In the genomic region with DNA sequence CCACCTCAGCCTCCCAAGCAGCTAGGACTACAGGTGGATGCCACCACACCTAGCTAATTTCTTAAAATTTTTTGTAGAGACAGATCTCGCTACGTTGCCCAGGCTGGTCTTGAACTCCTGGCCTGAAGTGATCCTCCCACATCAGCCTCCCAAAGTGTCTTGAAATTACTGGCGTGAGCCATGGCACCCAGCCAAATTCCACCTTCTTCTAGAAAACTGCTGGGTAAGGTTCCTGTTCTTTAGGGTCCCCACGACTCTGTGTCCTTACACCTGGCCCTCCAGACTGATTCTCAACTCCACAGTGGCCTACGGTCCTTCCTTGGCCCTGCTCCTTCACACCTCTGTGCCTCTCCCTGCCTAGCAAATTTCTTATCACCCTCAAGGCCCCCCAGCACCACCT, we compare ENCODE assay signal across 9 cellular contexts. TPM values are rescaled to one million over a fixed set of nuclear protein-coding genes. Genes with fewer than 3 reads are reported as not detected.
DNase-seq lines count a peak whose midpoint lies in the region; ATAC-seq and TF ChIP-seq lines count a peak whose summit lies in the region.
"Had no signal": no experiment of that assay in that cellular context is flagged by ENCODE, and none has a peak within 500 bp of the region (broad histone marks: within the 10 kb centered on the region; RNA-seq: fewer than 3 reads in every experiment).

No MANE protein-coding gene starts in this region.

- TF ChIP-seq CTCF in Calu3 (IDR thresholded peaks at IDR 0.05; ENCODE audit: unreplicated experiment) (no peak), Loucy (conservative IDR thresholded peaks at IDR 0.05; ENCODE audit: low read length) (no peak), brain (conservative IDR thresholded peaks at IDR 0.05) (no peak), neural crest cell (conservative IDR thresholded peaks at IDR 0.05) (no peak)

- H3K9me3 ChIP-seq in Loucy (ENCODE audit: insufficient read depth, low read depth, low read length): no peaks in the 10 kb centered on the region
- H3K9me3 ChIP-seq: colonic mucosa had no signal

- H3K9me3 Mint-ChIP-seq in Calu3 (ENCODE audit: low read depth, unreplicated experiment) (peaks cover 7% of the 10 kb centered on the region), brain (peaks cover 0 to 7% (median 0%) of the 10 kb centered on the region in 5 experiments), neural crest cell (no peaks in the 10 kb centered on the region)
- H3K9me3 Mint-ChIP-seq: activated naive CD8-positive, alpha-beta T cell treated with anti-CD3 and anti-CD28 coated beads, Interleukin-2, amount 10 ng/mL, durations not matched to agents 7 days and 5 days had no signal

- H3K4me1 Mint-ChIP-seq in Calu3 (ENCODE audit: low read depth, unreplicated experiment): peaks cover 32% of the 10 kb centered on the region
- H3K4me1 Mint-ChIP-seq in brain: peaks cover 51% of the 10 kb centered on the region
- H3K4me1 Mint-ChIP-seq in neural crest cell: peaks cover 30% of the 10 kb centered on the region

- no peak overlapping the region for H3K9ac ChIP-seq in Loucy (ENCODE audit: low read depth, low read length, poor library complexity, severe bottlenecking)

- no TSS peak for BruUV-seq in Calu3 (replicated peaks; lab: Mats Ljungman, UMichigan)

- H3K4me3 Mint-ChIP-seq in Calu3 (ENCODE audit: low read depth, unreplicated experiment) (peak overlapping the region; percentile 74), brain (peak overlapping the region; percentile 88 to 95 (median 89)), neural crest cell (peak overlapping the region; percentile 91)

- no peaks in the 10 kb centered on the region for H3K36me3 ChIP-seq in Loucy (ENCODE audit: insufficient read depth, low read length)
- H3K36me3 ChIP-seq: colonic mucosa had no signal

- no peaks in the 10 kb centered on the region for H3K9me2 ChIP-seq in Loucy (replicated peaks; ENCODE audit: low read depth, low read length)

- ATAC-seq in GM19023 (IDR thresholded peaks at IDR 0.05; ENCODE audit: unreplicated experiment) (no peak), GM21447 (IDR thresholded peaks at IDR 0.05; ENCODE audit: unreplicated experiment) (no peak)

- intact Hi-C loops in Calu3 (cut with micrococcal nuclease; ENCODE audit: unreplicated experiment): loop anchor here (5.0 to 10.0 kb wide), 3 partner anchors 37 to 315 kb away; no protein-coding TSS in a partner anchor

- H3K27me3 ChIP-seq in Loucy (ENCODE audit: insufficient read depth, low read length, poor library complexity, severe bottlenecking): no peaks in the 10 kb centered on the region
- H3K27me3 ChIP-seq: colonic mucosa had no signal

- peaks cover 30% of the 10 kb centered on the region for H3K79me2 ChIP-seq in Loucy (ENCODE audit: insufficient read depth, low read length)

- H3F3A ChIP-seq in Loucy (ENCODE audit: low read depth): no peaks in the 10 kb centered on the region

- H4K20me1 ChIP-seq in Loucy (ENCODE audit: insufficient read depth, low read length, poor library complexity, severe bottlenecking): peaks cover 4% of the 10 kb centered on the region

- peaks cover 57% of the 10 kb centered on the region for H3K36me3 Mint-ChIP-seq in Calu3 (ENCODE audit: insufficient read depth, unreplicated experiment)
- peaks cover 24% of the 10 kb centered on the region for H3K36me3 Mint-ChIP-seq in brain
- H3K36me3 Mint-ChIP-seq in neural crest cell (ENCODE audit: low read depth): peaks cover 17% of the 10 kb centered on the region

- no peak for DNase-seq in Calu3
- no peak for DNase-seq in neural crest cell (ENCODE audit: low read depth, low spot score)
- no peak for DNase-seq in SIG-M5 (lab: John Stamatoyannopoulos, UW)
- DNase-seq: activated naive CD8-positive, alpha-beta T cell treated with anti-CD3 and anti-CD28 coated beads, Interleukin-2, amount 10 ng/mL, durations not matched to agents 7 days and 5 days had no signal

- H3K27me3 Mint-ChIP-seq in Calu3 (ENCODE audit: unreplicated experiment): no peaks in the 10 kb centered on the region
- peaks cover 3% of the 10 kb centered on the region for H3K27me3 Mint-ChIP-seq in brain
- H3K27me3 Mint-ChIP-seq in neural crest cell (ENCODE audit: low read depth): no peaks in the 10 kb centered on the region
- H3K27me3 Mint-ChIP-seq: activated naive CD8-positive, alpha-beta T cell treated with anti-CD3 and anti-CD28 coated beads, Interleukin-2, amount 10 ng/mL, durations not matched to agents 7 days and 5 days had no signal

- H3K4me3 ChIP-seq in Loucy (ENCODE audit: low read length, poor library complexity, severe bottlenecking): peak overlapping the region; percentile 74
- H3K4me3 ChIP-seq: colonic mucosa had no signal

- peak overlapping the region; percentile 78 for H3K4me2 ChIP-seq in Loucy (ENCODE audit: low read depth, low read length, poor library complexity, severe bottlenecking)

- H3K4me1 ChIP-seq in Loucy (ENCODE audit: insufficient read depth, low read length, poor library complexity, severe bottlenecking): peaks cover 14% of the 10 kb centered on the region

- H3K27ac Mint-ChIP-seq in Calu3 (ENCODE audit: unreplicated experiment) (peak overlapping the region; percentile 83), brain (peak overlapping the region in 4 of 5 experiments; percentile 45 to 93 (median 76)), neural crest cell (ENCODE audit: unreplicated experiment) (no peak overlapping the region)

- CTCF ChIA-PET in Calu3 (lab: Charles Lee): interaction anchor here (1.0 to 1.6 kb wide), 3 partner anchors 80 to 111 kb away, joined by 3 to 4 read pairs (median 4); partner anchors contain the start of gene RASGEF1C

- H2AFZ ChIP-seq in Loucy (ENCODE audit: low read length): no peak overlapping the region

RNA-seq across cellular contexts. Expression of gene MAPK9, which starts 1.9 kb away (rescaled TPM):
- total RNA-seq in Calu3 (2022) (63.3 and 65.4 TPM in 2 replicates), neural crest cell (36.1 and 36.8 TPM in 2 replicates)
- polyA plus RNA-seq in brain (ENCODE audit: insufficient read depth, low read depth, low replicate concordance): 22.8 TPM
